Comparison of ENCODE assay signal across 24 cellular contexts in genomic region chr4:158913766-158914165, GRCh38.
DNase-seq lines count a peak whose midpoint lies in the region; ATAC-seq and TF ChIP-seq lines count a peak whose summit lies in the region.
"Had no signal": no experiment of that assay in that cellular context is flagged by ENCODE, and none has a peak within 500 bp of the region (broad histone marks: within the 10 kb centered on the region; RNA-seq: fewer than 3 reads in every experiment).

No MANE protein-coding gene starts in this region.

- TF ChIP-seq POLR2A in esophagus muscularis mucosa (IDR thresholded peaks at IDR 0.05; ENCODE audit: low read depth) = no peak

- H3K9me3 Mint-ChIP-seq in MCF 10A (ENCODE audit: unreplicated experiment) (no peaks in the 10 kb centered on the region), nephron (no peaks in the 10 kb centered on the region)
- no peaks in the 10 kb centered on the region for H3K9me3 Mint-ChIP-seq in natural killer cell treated with Interleukin-12 subunit alpha and Interleukin-12 subunit beta and Interleukin-15 and Interleukin-18, amount 100 ng/mL, for 72 hours
- H3K9me3 Mint-ChIP-seq: activated T-cell treated with anti-CD3 and anti-CD28 coated beads, Interleukin-2, amount 50 U/mL, for 24 hours; natural killer cell; T-helper 2 cell treated with Interferon-gamma antibody and Interleukin-4, amounts not matched to agents 5 μg/mL and 100 μg/mL, for 36 hours; type B pancreatic cell had no signal

- no peaks in the 10 kb centered on the region for H3K79me2 ChIP-seq in mammary epithelial cell (ENCODE audit: insufficient read depth, low read length)

- H3K4me1 Mint-ChIP-seq in MCF 10A (ENCODE audit: insufficient read depth, unreplicated experiment) = peaks cover 11% of the 10 kb centered on the region
- peaks cover 23% of the 10 kb centered on the region for H3K4me1 Mint-ChIP-seq in nephron
- H3K4me1 Mint-ChIP-seq in natural killer cell treated with Interleukin-12 subunit alpha and Interleukin-12 subunit beta and Interleukin-15 and Interleukin-18, amount 100 ng/mL, for 72 hours (ENCODE audit: low read depth in 2 of 2) = no peaks in the 10 kb centered on the region
- H3K4me1 Mint-ChIP-seq: natural killer cell had no signal

- no peak overlapping the region for H3K27ac ChIP-seq in mammary epithelial cell (ENCODE audit: insufficient read depth, low read depth, low read length)
- peak overlapping the region; percentile 32 to 58 (median 54) for H3K27ac ChIP-seq in esophagus muscularis mucosa (replicated peaks in 1 of 4)
- H3K27ac ChIP-seq in RWPE1 = no peak overlapping the region
- H3K27ac ChIP-seq: cardiac muscle cell had no signal

- H3K4me3 ChIP-seq in mammary epithelial cell (replicated peaks in 1 of 3; ENCODE audit: insufficient read depth in 1 of 3, low read depth in 2 of 3, low read length in 3 of 3) = no peak overlapping the region
- no peak overlapping the region for H3K4me3 ChIP-seq in esophagus muscularis mucosa
- H3K4me3 ChIP-seq: cardiac muscle cell, GM12878 had no signal

- no peaks in the 10 kb centered on the region for H3K4me1 ChIP-seq in mammary epithelial cell (ENCODE audit: insufficient read depth, low read length)
- H3K4me1 ChIP-seq in esophagus muscularis mucosa = peaks cover 12 to 26% (median 25%) of the 10 kb centered on the region in 4 donors

- in situ Hi-C loops in mammary epithelial cell (cut with MboI; ENCODE audit: low sequenced_read_pairs in 2 of 2) = no loop called here

- DNase-seq in MCF 10A (ENCODE audit: unreplicated experiment) (no peak), mammary epithelial cell (no peak), esophagus muscularis mucosa (ENCODE audit: extremely low spot score) (no peak), RWPE1 (ENCODE audit: low spot score) (no peak), left ventricle myocardium superior (no peak), DMS153 (lab: John Stamatoyannopoulos, UW) (no peak)
- no peak for DNase-seq in natural killer cell treated with Interleukin-12 subunit alpha and Interleukin-12 subunit beta and Interleukin-15 and Interleukin-18, amount 100 ng/mL, for 72 hours (ENCODE audit: low spot score)
- DNase-seq: 8988T; activated CD4-positive, alpha-beta T cell treated with anti-CD3 and anti-CD28 coated beads for 4 hours; activated naive CD4-positive, alpha-beta T cell; activated T-cell treated with anti-CD3 and anti-CD28 coated beads, Interleukin-2, amount 50 U/mL, for 24 hours; COR-L47; cortex of kidney; DND-41; left colon; natural killer cell; NCI-H187; NCI-H69; RPMI8226 had no signal

- H3K27me3 Mint-ChIP-seq in MCF 10A (ENCODE audit: insufficient read depth, unreplicated experiment) (no peaks in the 10 kb centered on the region), nephron (ENCODE audit: low read depth) (no peaks in the 10 kb centered on the region)
- no peaks in the 10 kb centered on the region for H3K27me3 Mint-ChIP-seq in natural killer cell treated with Interleukin-12 subunit alpha and Interleukin-12 subunit beta and Interleukin-15 and Interleukin-18, amount 100 ng/mL, for 72 hours
- H3K27me3 Mint-ChIP-seq: activated T-cell treated with anti-CD3 and anti-CD28 coated beads, Interleukin-2, amount 50 U/mL, for 24 hours; type B pancreatic cell had no signal

- WGBS in mammary epithelial cell (ENCODE audit: low coverage, missing lambda C conversion rate) = 91% methylated on average over 5 of the region's 5 CpGs
- 62% methylated on average over 5 of the region's 5 CpGs for WGBS in esophagus muscularis mucosa

- POLR2A ChIA-PET in MCF 10A (lab: Yijun Ruan, JAX) (interaction anchor here (0.8 to 1.5 kb wide), 3 partner anchors 10 to 158 kb away, joined by 3 to 4 read pairs (median 3); no protein-coding TSS in a partner anchor), RWPE1 (lab: Yijun Ruan, JAX; ENCODE audit: low non-redundant PET) (no interaction called here)

- H3K4me2 ChIP-seq in mammary epithelial cell (ENCODE audit: insufficient read depth, low read depth, low read length) = no peak overlapping the region

- H3K36me3 Mint-ChIP-seq in MCF 10A (ENCODE audit: insufficient read depth, unreplicated experiment) (no peaks in the 10 kb centered on the region), nephron (ENCODE audit: low read depth) (no peaks in the 10 kb centered on the region)
- H3K36me3 Mint-ChIP-seq in natural killer cell treated with Interleukin-12 subunit alpha and Interleukin-12 subunit beta and Interleukin-15 and Interleukin-18, amount 100 ng/mL, for 72 hours = no peaks in the 10 kb centered on the region
- H3K36me3 Mint-ChIP-seq: natural killer cell, type B pancreatic cell had no signal

- CTCF ChIA-PET in MCF 10A (lab: Yijun Ruan, JAX) (interaction anchor here (0.6 to 1.5 kb wide), 5 partner anchors 19 to 909 kb away, joined by 3 read pairs; no protein-coding TSS in a partner anchor), mammary epithelial cell (lab: Charles Lee; ENCODE audit: low non-redundant PET) (no interaction called here), RWPE1 (lab: Yijun Ruan, JAX) (no interaction called here)

- BruUV-seq in MCF 10A (replicated peaks; lab: Mats Ljungman, UMichigan) (no TSS peak), mammary epithelial cell (replicated peaks; lab: Mats Ljungman, UMichigan) (no TSS peak)

- H3K36me3 ChIP-seq in mammary epithelial cell (ENCODE audit: insufficient read depth, low read length) (no peaks in the 10 kb centered on the region), esophagus muscularis mucosa (peaks cover 0 to 4% (median 0%) of the 10 kb centered on the region in 4 donors)
- H3K36me3 ChIP-seq: cardiac muscle cell had no signal

- peak overlapping the region; percentile 44 for H3K27ac Mint-ChIP-seq in MCF 10A (ENCODE audit: low read depth, unreplicated experiment)
- H3K27ac Mint-ChIP-seq in nephron = peak overlapping the region in 2 of 3 experiments; percentile 56 to 60
- H3K27ac Mint-ChIP-seq in natural killer cell treated with Interleukin-12 subunit alpha and Interleukin-12 subunit beta and Interleukin-15 and Interleukin-18, amount 100 ng/mL, for 72 hours = no peak overlapping the region
- H3K27ac Mint-ChIP-seq: activated T-cell treated with anti-CD3 and anti-CD28 coated beads, Interleukin-2, amount 50 U/mL, for 24 hours; natural killer cell; T-helper 2 cell treated with Interferon-gamma antibody and Interleukin-4, amounts not matched to agents 5 μg/mL and 100 μg/mL, for 36 hours; type B pancreatic cell had no signal

- H3K9ac ChIP-seq in mammary epithelial cell (ENCODE audit: insufficient read depth, low read length) = no peak overlapping the region

- intact Hi-C loops in MCF 10A (cut with micrococcal nuclease) (no loop called here), mammary epithelial cell (cut with micrococcal nuclease) (no loop called here), esophagus muscularis mucosa (cut with DNase I) (no loop called here), left ventricle myocardium superior (cut with micrococcal nuclease) (no loop called here)

- H3K9me3 ChIP-seq in mammary epithelial cell (replicated peaks; ENCODE audit: insufficient read depth, low read length) (no peaks in the 10 kb centered on the region), esophagus muscularis mucosa (no peaks in the 10 kb centered on the region)

- no peaks in the 10 kb centered on the region for H4K20me1 ChIP-seq in mammary epithelial cell (ENCODE audit: insufficient read depth, low read length)

- ATAC-seq in natural killer cell treated with Interleukin-12 subunit alpha and Interleukin-12 subunit beta and Interleukin-15 and Interleukin-18, amount 100 ng/mL, for 72 hours = no peak
- no peak for ATAC-seq in left ventricle myocardium superior
- ATAC-seq: GM12878, left colon, natural killer cell had no signal

- no peak overlapping the region for H2AFZ ChIP-seq in mammary epithelial cell (ENCODE audit: low read depth, low read length)

- no peaks in the 10 kb centered on the region for H3K27me3 ChIP-seq in mammary epithelial cell (ENCODE audit: insufficient read depth, low read length)
- H3K27me3 ChIP-seq in esophagus muscularis mucosa = no peaks in the 10 kb centered on the region
- H3K27me3 ChIP-seq: cardiac muscle cell had no signal

- no peak overlapping the region for H3K4me3 Mint-ChIP-seq in MCF 10A (ENCODE audit: unreplicated experiment)
- no peak overlapping the region for H3K4me3 Mint-ChIP-seq in nephron
- no peak overlapping the region for H3K4me3 Mint-ChIP-seq in natural killer cell treated with Interleukin-12 subunit alpha and Interleukin-12 subunit beta and Interleukin-15 and Interleukin-18, amount 100 ng/mL, for 72 hours
- H3K4me3 Mint-ChIP-seq: activated T-cell treated with anti-CD3 and anti-CD28 coated beads, Interleukin-2, amount 50 U/mL, for 24 hours; natural killer cell; T-helper 2 cell treated with Interferon-gamma antibody and Interleukin-4, amounts not matched to agents 5 μg/mL and 100 μg/mL, for 36 hours; type B pancreatic cell had no signal

- TF ChIP-seq CTCF in MCF 10A (IDR thresholded peaks at IDR 0.05; ENCODE audit: unreplicated experiment) = no peak
- no peak for TF ChIP-seq CTCF in mammary epithelial cell (conservative IDR thresholded peaks at IDR 0.05 in 1 of 2, IDR thresholded peaks at IDR 0.05 in 1 of 2; ENCODE audit: extremely low read depth in 1 of 2, insufficient read depth in 1 of 2, low read depth in 1 of 2, low read length in 2 of 2)
- TF ChIP-seq CTCF in esophagus muscularis mucosa (IDR thresholded peaks at IDR 0.05) = no peak
- TF ChIP-seq CTCF in nephron (IDR thresholded peaks at IDR 0.05; ENCODE audit: unreplicated experiment in 3 of 3) = no peak
- TF ChIP-seq CTCF in RWPE1 (conservative IDR thresholded peaks at IDR 0.05; ENCODE audit: low read depth) = no peak

- TF ChIP-seq EP300 in esophagus muscularis mucosa (IDR thresholded peaks at IDR 0.05) = no peak

- dilution Hi-C loops in mammary epithelial cell (cut with HindIII; ENCODE audit: low sequenced_read_pairs) = no loop called here

Comparison
In these comparisons a context has a peak if more than half of its experiments do, and no peak if none do; other contexts are left out.
1. H3K27ac Mint-ChIP-seq: peak in MCF 10A (single experiment) and nephron (2 of 3); none in natural killer cell treated with Interleukin-12 subunit alpha and Interleukin-12 subunit beta and Interleukin-15 and Interleukin-18, amount 100 ng/mL, for 72 hours (0 of 2).
2. H3K27ac ChIP-seq: peak in esophagus muscularis mucosa (4 of 4); none in mammary epithelial cell (single experiment) and RWPE1 (single experiment).